18 cellular contexts compared by ENCODE assay signal in genomic region chr3:111824351-111824750, GRCh38.
"Had no signal": no experiment of that assay in that cellular context is flagged by ENCODE, and none has a peak within 500 bp of the region (broad histone marks: within the 10 kb centered on the region; RNA-seq: fewer than 3 reads in every experiment).

No MANE protein-coding gene starts in this region.

- DNase-seq: activated B cell treated with CpG ODN at 0.5 μM for 24 hours; activated CD4-positive, alpha-beta T cell treated with anti-CD3 and anti-CD28 coated beads, Interleukin-2, amount 10 ng/mL, durations not matched to agents 24 days and 14 days; activated CD8-positive, alpha-beta memory T cell treated with anti-CD3 and anti-CD28 coated beads, Interleukin-2, amount 50 U/mL, for 4 hours; activated CD8-positive, alpha-beta T cell treated with anti-CD3 and anti-CD28 coated beads, Interleukin-2, amount 10 ng/mL, durations not matched to agents 7 days and 5 days; activated effector memory CD4-positive, alpha-beta T cell treated with anti-CD3 and anti-CD28 coated beads, Interleukin-2, amount 50 U/mL, for 16 hours; activated T-cell treated with anti-CD3 and anti-CD28 coated beads, Interleukin-2, amount 50 U/mL, for 48 hours; adrenal gland; dorsolateral prefrontal cortex; midbrain; posterior cingulate gyrus; right cardiac atrium; spleen; stomach; T-helper 2 cell had no signal

- H3K27ac ChIP-seq: adrenal gland, dorsolateral prefrontal cortex, neutrophil, spleen, stomach had no signal

- H3K36me3 ChIP-seq: adrenal gland, neutrophil, spleen, stomach had no signal

- H3K27me3 ChIP-seq: adrenal gland, dorsolateral prefrontal cortex, neutrophil, spleen, stomach had no signal

- H3K27ac Mint-ChIP-seq: activated B cell treated with CpG ODN at 0.5 μM for 24 hours; activated CD4-positive, alpha-beta T cell treated with anti-CD3 and anti-CD28 coated beads, Interleukin-2, amount 10 ng/mL, durations not matched to agents 24 days and 14 days; activated CD8-positive, alpha-beta T cell treated with anti-CD3 and anti-CD28 coated beads, Interleukin-2, amount 10 ng/mL, durations not matched to agents 7 days and 5 days; activated naive CD4-positive, alpha-beta T cell treated with anti-CD3 and anti-CD28 coated beads, Interleukin-2, amount 50 U/mL, for 24 hours had no signal

- H3K4me3 ChIP-seq: adrenal gland, dorsolateral prefrontal cortex, lung, spleen, stomach had no signal

- H3K4me3 Mint-ChIP-seq: activated B cell treated with CpG ODN at 0.5 μM for 24 hours; activated CD4-positive, alpha-beta T cell treated with anti-CD3 and anti-CD28 coated beads, Interleukin-2, amount 10 ng/mL, durations not matched to agents 24 days and 14 days; activated CD8-positive, alpha-beta T cell treated with anti-CD3 and anti-CD28 coated beads, Interleukin-2, amount 10 ng/mL, durations not matched to agents 7 days and 5 days; activated naive CD4-positive, alpha-beta T cell treated with anti-CD3 and anti-CD28 coated beads, Interleukin-2, amount 50 U/mL, for 24 hours had no signal

- ATAC-seq: activated CD8-positive, alpha-beta T cell treated with anti-CD3 and anti-CD28 coated beads, Interleukin-2, amount 10 ng/mL, durations not matched to agents 7 days and 5 days; esophagus mucosa had no signal

- H3K27me3 Mint-ChIP-seq: activated B cell treated with CpG ODN at 0.5 μM for 24 hours; activated naive CD4-positive, alpha-beta T cell treated with anti-CD3 and anti-CD28 coated beads, Interleukin-2, amount 50 U/mL, for 24 hours had no signal

- H3K4me1 Mint-ChIP-seq: activated B cell treated with CpG ODN at 0.5 μM for 24 hours; activated CD4-positive, alpha-beta T cell treated with anti-CD3 and anti-CD28 coated beads, Interleukin-2, amount 10 ng/mL, durations not matched to agents 24 days and 14 days; activated naive CD4-positive, alpha-beta T cell treated with anti-CD3 and anti-CD28 coated beads, Interleukin-2, amount 50 U/mL, for 24 hours had no signal

- H3K4me1 ChIP-seq: adrenal gland, spleen had no signal

- H3K9me3 ChIP-seq: adrenal gland, neutrophil had no signal
